ENCODE assay signal across 24 cellular contexts in the genomic region with DNA sequence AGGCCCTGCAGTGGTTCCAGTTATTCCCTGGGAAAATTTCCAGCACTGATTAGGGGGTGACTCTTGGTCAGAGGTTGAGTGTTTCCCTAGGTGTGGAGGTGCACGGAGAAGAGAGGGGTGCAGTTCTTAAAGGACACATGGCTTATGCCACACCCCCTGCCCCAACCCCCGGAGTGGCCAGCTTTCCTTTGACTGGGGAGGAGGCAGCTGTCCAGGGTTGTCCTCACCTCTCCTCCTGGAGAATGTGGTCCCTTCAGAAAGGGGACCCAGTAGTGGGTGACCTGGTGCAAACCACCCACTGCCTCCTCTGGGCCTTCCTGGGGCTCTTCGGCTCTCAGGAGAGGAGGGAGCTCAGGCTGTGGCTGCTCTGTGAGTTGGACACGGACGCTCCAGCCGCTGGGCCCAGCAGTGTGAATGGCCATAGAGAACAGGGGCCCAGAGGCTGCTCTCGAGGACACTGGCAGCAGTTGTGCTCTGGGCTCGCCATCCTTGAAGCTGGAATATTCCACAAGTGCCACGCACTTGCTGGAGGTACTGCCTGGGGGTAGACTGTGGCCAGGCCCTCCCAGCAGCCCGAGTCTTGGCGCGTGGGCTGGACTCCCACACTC. TPM values are rescaled to one million over a fixed set of nuclear protein-coding genes. Genes with fewer than 3 reads are reported as not detected.
DNase-seq lines count a peak whose midpoint lies in the region; ATAC-seq and TF ChIP-seq lines count a peak whose summit lies in the region.
"Had no signal": no experiment of that assay in that cellular context is flagged by ENCODE, and none has a peak within 500 bp of the region (broad histone marks: within the 10 kb centered on the region; RNA-seq: fewer than 3 reads in every experiment).

No MANE protein-coding gene starts in this region.

- H3K27me3 Mint-ChIP-seq in central memory CD8-positive, alpha-beta T cell, result no peaks in the 10 kb centered on the region
- H3K27me3 Mint-ChIP-seq in activated CD8-positive, alpha-beta memory T cell treated with anti-CD3 and anti-CD28 coated beads, Interleukin-2, amount 10 ng/mL, durations not matched to agents 7 days and 5 days, result no peaks in the 10 kb centered on the region
- H3K27me3 Mint-ChIP-seq in HFFc6 (ENCODE audit: insufficient read depth), result no peaks in the 10 kb centered on the region
- H3K27me3 Mint-ChIP-seq: activated naive CD8-positive, alpha-beta T cell; natural killer cell treated with Interleukin-12 subunit alpha and Interleukin-12 subunit beta and Interleukin-15 and Interleukin-18, amount 100 ng/mL, for 72 hours had no signal

- H3K9me3 ChIP-seq in HEK293 (ENCODE audit: control insufficient read depth, insufficient read depth, low read depth, low read length), result no peaks in the 10 kb centered on the region
- H3K9me3 ChIP-seq in psoas muscle, result no peaks in the 10 kb centered on the region
- H3K9me3 ChIP-seq: ascending aorta, prostate gland, testis had no signal

- peaks cover 3% of the 10 kb centered on the region for H3K36me3 Mint-ChIP-seq in central memory CD8-positive, alpha-beta T cell (ENCODE audit: insufficient read depth)
- H3K36me3 Mint-ChIP-seq in activated CD8-positive, alpha-beta memory T cell treated with anti-CD3 and anti-CD28 coated beads, Interleukin-2, amount 10 ng/mL, durations not matched to agents 7 days and 5 days, result no peaks in the 10 kb centered on the region
- H3K36me3 Mint-ChIP-seq in HFFc6 (ENCODE audit: low read depth), result peaks cover 4% of the 10 kb centered on the region; the same call in 1 of the 2 replicates
- H3K36me3 Mint-ChIP-seq: natural killer cell treated with Interleukin-12 subunit alpha and Interleukin-12 subunit beta and Interleukin-15 and Interleukin-18, amount 100 ng/mL, for 72 hours had no signal

- no peak overlapping the region for H3K4me3 Mint-ChIP-seq in central memory CD8-positive, alpha-beta T cell
- no peak overlapping the region for H3K4me3 Mint-ChIP-seq in activated CD8-positive, alpha-beta memory T cell treated with anti-CD3 and anti-CD28 coated beads, Interleukin-2, amount 10 ng/mL, durations not matched to agents 7 days and 5 days
- no peak overlapping the region for H3K4me3 Mint-ChIP-seq in HFFc6
- H3K4me3 Mint-ChIP-seq: activated naive CD8-positive, alpha-beta T cell; natural killer cell treated with Interleukin-12 subunit alpha and Interleukin-12 subunit beta and Interleukin-15 and Interleukin-18, amount 100 ng/mL, for 72 hours had no signal

- CTCF ChIA-PET in HEK293 (lab: Yijun Ruan, JAX), result no interaction called here
- CTCF ChIA-PET in activated CD8-positive, alpha-beta memory T cell treated with anti-CD3 and anti-CD28 coated beads, Interleukin-2, amount 10 ng/mL, durations not matched to agents 7 days and 5 days (lab: Charles Lee), result no interaction called here

- H3K4me1 Mint-ChIP-seq in central memory CD8-positive, alpha-beta T cell, result peaks cover 49% of the 10 kb centered on the region
- H3K4me1 Mint-ChIP-seq in activated CD8-positive, alpha-beta memory T cell treated with anti-CD3 and anti-CD28 coated beads, Interleukin-2, amount 10 ng/mL, durations not matched to agents 7 days and 5 days, result peaks cover 12% of the 10 kb centered on the region
- H3K4me1 Mint-ChIP-seq in HFFc6 (ENCODE audit: low read depth), result peaks cover 16% of the 10 kb centered on the region

- H3K4me1 ChIP-seq in HEK293 (ENCODE audit: control insufficient read depth, insufficient read depth, low read length) (peaks cover 6% of the 10 kb centered on the region; the same call in 1 of the 2 replicates), psoas muscle (peaks cover 87% of the 10 kb centered on the region)
- H3K4me1 ChIP-seq: prostate gland had no signal

- ATAC-seq in central memory CD8-positive, alpha-beta T cell (replicated peaks; ENCODE audit: extremely low read depth, poor library complexity, severe bottlenecking), result no peak
- ATAC-seq in psoas muscle, result no peak
- ATAC-seq in activated CD8-positive, alpha-beta memory T cell treated with anti-CD3 and anti-CD28 coated beads, Interleukin-2, amount 10 ng/mL, durations not matched to agents 7 days and 5 days, result no peak
- ATAC-seq: natural killer cell treated with Interleukin-12 subunit alpha and Interleukin-12 subunit beta and Interleukin-15 and Interleukin-18, amount 100 ng/mL, for 72 hours had no signal

- intact Hi-C loops in psoas muscle (cut with DNase I), result no loop called here

- no peaks in the 10 kb centered on the region for H3K27me3 ChIP-seq in psoas muscle (ENCODE audit: insufficient read depth in 3 of 3, low read length in 2 of 3)
- H3K27me3 ChIP-seq: ascending aorta, testis had no signal

- DNase-seq in central memory CD8-positive, alpha-beta T cell (ENCODE audit: low spot score in 2 of 2), result no peak
- DNase-seq in islet precursor cell (peak; percentile 41), psoas muscle (peak in 1 of 2 donors; percentile 56), epidermal melanocyte (ENCODE audit: insufficient read length, low spot score) (no peak), HFFc6 (no peak)
- no peak for DNase-seq in activated CD8-positive, alpha-beta memory T cell treated with anti-CD3 and anti-CD28 coated beads, Interleukin-2, amount 10 ng/mL, durations not matched to agents 7 days and 5 days
- DNase-seq: activated CD4-positive, alpha-beta T cell treated with anti-CD3 and anti-CD28 coated beads, Interleukin-2, amount 50 U/mL, for 48 hours; C1 segment of cervical spinal cord; DND-41; erythroblast; IMR-90; NCI-H1105; NCI-H1930; NCI-H226; NCI-H748 treated with DMSO at 0.1 percent for 48 hours; SW 1271 had no signal

- H3K27ac ChIP-seq in HEK293 (ENCODE audit: extremely low read depth, low read depth, low read length) (no peak overlapping the region), psoas muscle (peak overlapping the region; percentile 92)
- H3K27ac ChIP-seq: ascending aorta, prostate gland, testis had no signal

- TF ChIP-seq CTCF in HEK293 (tag by site-specific recombination; IDR thresholded peaks at IDR 0.05), result no peak
- no peak for TF ChIP-seq CTCF in psoas muscle (IDR thresholded peaks at IDR 0.05)
- TF ChIP-seq CTCF in HFFc6 (IDR thresholded peaks at IDR 0.05), result no peak

- H3K9me3 Mint-ChIP-seq in central memory CD8-positive, alpha-beta T cell, result no peaks in the 10 kb centered on the region
- H3K9me3 Mint-ChIP-seq in activated CD8-positive, alpha-beta memory T cell treated with anti-CD3 and anti-CD28 coated beads, Interleukin-2, amount 10 ng/mL, durations not matched to agents 7 days and 5 days (ENCODE audit: low read depth), result no peaks in the 10 kb centered on the region
- H3K9me3 Mint-ChIP-seq in HFFc6, result no peaks in the 10 kb centered on the region
- H3K9me3 Mint-ChIP-seq: activated T-helper 2 cell treated with anti-CD3 and anti-CD28 coated beads, Interferon-gamma antibody, Interleukin-2, Interleukin-4, amounts not matched to agents 10 μg/mL and 5 μg/mL and 100 μg/mL, durations not matched to agents 14 hours and 24 hours and 36 hours; natural killer cell treated with Interleukin-12 subunit alpha and Interleukin-12 subunit beta and Interleukin-15 and Interleukin-18, amount 100 ng/mL, for 72 hours had no signal

- POLR2A ChIA-PET in HEK293 (lab: Yijun Ruan, JAX), result no interaction called here

- H3K27ac Mint-ChIP-seq in central memory CD8-positive, alpha-beta T cell (ENCODE audit: low read depth), result peak overlapping the region; percentile 60
- no peak overlapping the region for H3K27ac Mint-ChIP-seq in activated CD8-positive, alpha-beta memory T cell treated with anti-CD3 and anti-CD28 coated beads, Interleukin-2, amount 10 ng/mL, durations not matched to agents 7 days and 5 days
- H3K27ac Mint-ChIP-seq in HFFc6, result no peak overlapping the region
- H3K27ac Mint-ChIP-seq: activated naive CD8-positive, alpha-beta T cell; activated T-helper 2 cell treated with anti-CD3 and anti-CD28 coated beads, Interferon-gamma antibody, Interleukin-2, Interleukin-4, amounts not matched to agents 10 μg/mL and 5 μg/mL and 100 μg/mL, durations not matched to agents 14 hours and 24 hours and 36 hours; natural killer cell treated with Interleukin-12 subunit alpha and Interleukin-12 subunit beta and Interleukin-15 and Interleukin-18, amount 100 ng/mL, for 72 hours had no signal

- 40 to 62% (median 45%) methylated on average over 12 of the region's 12 CpGs for WGBS in psoas muscle, 3 donors

- H3K4me3 ChIP-seq in HEK293 (ENCODE audit: low read depth, low read length), result no peak overlapping the region
- H3K4me3 ChIP-seq in psoas muscle, result peak overlapping the region; percentile 51
- H3K4me3 ChIP-seq: ascending aorta, prostate gland, skin epidermis, testis had no signal

- H3K36me3 ChIP-seq in HEK293 (ENCODE audit: control insufficient read depth in 2 of 2, insufficient read depth in 1 of 2, low read length in 2 of 2) (no peaks in the 10 kb centered on the region), psoas muscle (ENCODE audit: insufficient read depth in 1 of 2, low read depth in 1 of 2) (no peaks in the 10 kb centered on the region)
- H3K36me3 ChIP-seq: ascending aorta, prostate gland had no signal

TF ChIP-seq in HEK293, 187 proteins besides CTCF, POLR2A, EP300 and RAD21:
- TF ChIP-seq ZFHX2 (tag by site-specific recombination; conservative IDR thresholded peaks at IDR 0.05) (peak; percentile 46), ZNF624 (tag by site-specific recombination; IDR thresholded peaks at IDR 0.05) (no peak)
TF ChIP-seq in HEK293: peak in this region for 1.

RNA-seq across cellular contexts. Expression of a gene that starts 13.6 kb away (rescaled TPM):
- total RNA-seq in psoas muscle, result 10 to 100 TPM; 67.8 to 79.1 (median 75.3) TPM
- polyA plus RNA-seq in psoas muscle, result 10 to 100 TPM; 57.1 to 83.1 (median 65.1) TPM
- 10 to 100 TPM; 27.8 to 40.2 TPM for total RNA-seq in activated CD8-positive, alpha-beta memory T cell treated with anti-CD3 and anti-CD28 coated beads, Interleukin-2, amount 10 ng/mL, durations not matched to agents 7 days and 5 days
- total RNA-seq in HFFc6 (2021; fragmentation: NEBNext Ultra II Directional; extraction: Animal tissue kit (Norgen Biotek cat#: 25700)), result 10 to 100 TPM; 33.5 to 38.5 (median 35.2) TPM

RNA-seq across cellular contexts. Expression of a gene that starts 27.4 kb away (rescaled TPM):
- total RNA-seq in psoas muscle, result 10 to 100 TPM; 17.1 to 26.2 (median 20.9) TPM
- 10 to 100 TPM; 12.9 to 15.3 (median 13.4) TPM for polyA plus RNA-seq in psoas muscle
- 10 to 100 TPM; 32.2 to 51.8 TPM for total RNA-seq in activated CD8-positive, alpha-beta memory T cell treated with anti-CD3 and anti-CD28 coated beads, Interleukin-2, amount 10 ng/mL, durations not matched to agents 7 days and 5 days
- 10 to 100 TPM; 20.1 to 25.8 (median 21.8) TPM for total RNA-seq in HFFc6 (2021; fragmentation: NEBNext Ultra II Directional; extraction: Animal tissue kit (Norgen Biotek cat#: 25700))
